Comparison of ENCODE assay signal across 28 cellular contexts in genomic region chr16:86748643-86749042, GRCh38.
"Had no signal": no experiment of that assay in that cellular context is flagged by ENCODE, and none has a peak within 500 bp of the region (broad histone marks: within the 10 kb centered on the region; RNA-seq: fewer than 3 reads in every experiment).

No MANE protein-coding gene starts in this region.

- DNase-seq: hypothalamus; immature natural killer cell; kidney; left colon; left lung; lower lobe of right lung; mammary epithelial cell; mesenchymal stem cell; naive thymus-derived CD8-positive, alpha-beta T cell; ovary; retina; right cardiac atrium; small intestine; stimulated activated CD4-positive, alpha-beta T cell treated with anti-CD3 and anti-CD28 coated beads, Interleukin-1b, Interleukin-23, amount 100 ng/mL, for 48 hours; stimulated activated CD4-positive, alpha-beta T cell treated with anti-CD3 and anti-CD28 coated beads, Interleukin-2, amount 100 ng/mL, for 48 hours; stimulated activated CD4-positive, alpha-beta T cell treated with anti-CD3 and anti-CD28 coated beads, Interleukin-4, amount 100 ng/mL, for 4 hours; stimulated activated CD8-positive, alpha-beta memory T cell treated with anti-CD3 and anti-CD28 coated beads, Interleukin-4, amount 100 ng/mL, for 48 hours; stimulated activated naive CD4-positive, alpha-beta T cell; trophoblast cell; upper lobe of right lung had no signal

- H3K4me3 ChIP-seq: left lung, lower lobe of right lung, ovary, prostate gland, suprapubic skin, thoracic aorta, tibial artery, upper lobe of right lung had no signal

- H3K4me1 Mint-ChIP-seq: immature natural killer cell had no signal

- H3K27ac ChIP-seq: left lung, lower lobe of right lung, ovary, prostate gland, suprapubic skin, thoracic aorta, tibial artery, upper lobe of right lung had no signal

- H3K27me3 ChIP-seq: ovary, tibial artery, upper lobe of right lung had no signal

- H3K4me1 ChIP-seq: left lung, lower lobe of right lung, prostate gland, upper lobe of right lung had no signal

- H3K9me3 Mint-ChIP-seq: immature natural killer cell; naive thymus-derived CD8-positive, alpha-beta T cell; nephron; neural crest cell; stimulated activated naive CD8-positive, alpha-beta T cell treated with anti-CD3 and anti-CD28 coated beads, Interleukin-15, Interleukin-2, amounts not matched to agents 100 ng/mL and 50 ng/mL, for 24 hours had no signal

- ATAC-seq: left colon; left lung; naive thymus-derived CD8-positive, alpha-beta T cell; sciatic nerve; upper lobe of right lung had no signal

- H3K36me3 Mint-ChIP-seq: immature natural killer cell; naive thymus-derived CD8-positive, alpha-beta T cell had no signal

- H3K27ac Mint-ChIP-seq: immature natural killer cell; naive thymus-derived CD8-positive, alpha-beta T cell; stimulated activated naive CD8-positive, alpha-beta T cell treated with anti-CD3 and anti-CD28 coated beads, Interleukin-15, Interleukin-2, amounts not matched to agents 100 ng/mL and 50 ng/mL, for 24 hours had no signal

- H3K4me3 Mint-ChIP-seq: immature natural killer cell; nephron; neural crest cell; stimulated activated naive CD8-positive, alpha-beta T cell treated with anti-CD3 and anti-CD28 coated beads, Interleukin-15, Interleukin-2, amounts not matched to agents 100 ng/mL and 50 ng/mL, for 24 hours had no signal

- H3K9me3 ChIP-seq: left lung, lower lobe of right lung, ovary, prostate gland, suprapubic skin, thoracic aorta, tibial artery, upper lobe of right lung had no signal

- H3K36me3 ChIP-seq: left lung, lower lobe of right lung, ovary, prostate gland, suprapubic skin, thoracic aorta, tibial artery, upper lobe of right lung had no signal
